In the genomic region with DNA sequence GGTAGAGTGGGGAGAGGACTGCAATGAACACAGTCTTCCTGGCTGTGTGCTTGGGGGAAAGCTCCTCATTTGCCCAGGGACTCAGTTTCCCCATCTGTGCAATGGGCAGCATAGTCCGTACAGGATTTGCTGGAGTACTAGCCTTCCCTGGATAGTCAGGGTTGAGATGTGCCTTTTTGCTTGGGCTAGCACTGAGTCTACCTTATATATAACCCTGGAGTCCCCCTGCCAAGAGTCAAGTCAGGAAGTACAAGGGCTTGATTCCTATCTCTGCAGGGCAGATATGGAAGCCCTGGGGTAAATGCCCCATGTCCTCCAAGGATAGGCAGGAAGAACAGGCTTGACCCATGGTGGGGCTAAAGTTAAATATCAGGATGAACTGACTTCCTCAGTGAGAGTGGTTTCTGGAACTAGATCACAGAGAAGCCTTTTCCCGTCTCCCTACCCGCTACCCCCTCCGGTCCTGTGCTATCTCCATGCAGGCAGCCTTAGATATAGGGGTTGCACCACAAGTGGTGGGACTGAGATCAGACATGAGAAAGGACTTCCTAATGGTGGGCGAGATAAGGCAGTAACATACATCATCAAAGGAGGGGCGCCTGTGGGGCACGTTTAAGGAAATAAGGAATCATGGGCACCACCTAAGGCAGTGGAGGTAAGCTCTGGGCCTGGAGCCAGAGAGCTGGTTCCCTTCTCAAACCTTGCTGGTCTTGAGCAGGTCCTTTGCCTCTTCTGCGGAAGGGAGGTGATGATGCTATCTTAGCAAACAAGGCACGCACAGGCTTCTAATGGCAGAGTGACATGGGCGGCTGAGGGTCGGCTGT, we compare ENCODE assay signal across 19 cellular contexts.
"Had no signal": no experiment of that assay in that cellular context is flagged by ENCODE, and none has a peak within 500 bp of the region (broad histone marks: within the 10 kb centered on the region; RNA-seq: fewer than 3 reads in every experiment).

No MANE protein-coding gene starts in this region.

- ATAC-seq: activated T-cell treated with anti-CD3 and anti-CD28 coated beads, Interleukin-2, amount 50 U/mL, for 4 hours; left cardiac atrium; right lobe of liver; stimulated activated naive CD8-positive, alpha-beta T cell treated with anti-CD3 and anti-CD28 coated beads, Interleukin-15, Interleukin-2, amounts not matched to agents 100 U/mL and 50 U/mL, for 24 hours had no signal

- H3K27ac ChIP-seq: dorsolateral prefrontal cortex, esophagus squamous epithelium, neutrophil, right lobe of liver, testis, uterus had no signal

- DNase-seq: activated CD4-positive, alpha-beta T cell treated with anti-CD3 and anti-CD28 coated beads, Interleukin-2, amount 10 ng/mL, durations not matched to agents 24 days and 14 days; activated gamma-delta T cell treated with Interleukin-2 at 50 U/mL for 16 hours; activated naive CD8-positive, alpha-beta T cell treated with anti-CD3 and anti-CD28 coated beads for 36 hours; activated T-cell treated with anti-CD3 and anti-CD28 coated beads, Interleukin-2, amount 50 U/mL, for 4 hours; anterior cingulate cortex; dorsolateral prefrontal cortex; esophagus squamous epithelium; foreskin fibroblast; glutamatergic neuron; left cardiac atrium; naive B cell; posterior cingulate gyrus; stimulated activated CD4-positive, alpha-beta T cell treated with anti-CD3 and anti-CD28 coated beads, Interleukin-2, amount 100 ng/mL, for 24 hours; stimulated activated naive CD8-positive, alpha-beta T cell treated with anti-CD3 and anti-CD28 coated beads, Interleukin-15, Interleukin-2, amounts not matched to agents 100 U/mL and 50 U/mL, for 24 hours; testis; uterus had no signal

- H3K4me3 ChIP-seq: dorsolateral prefrontal cortex, esophagus squamous epithelium, lung, right lobe of liver, testis, uterus had no signal
